Comparison of ENCODE assay signal across 19 cellular contexts in the genomic region with DNA sequence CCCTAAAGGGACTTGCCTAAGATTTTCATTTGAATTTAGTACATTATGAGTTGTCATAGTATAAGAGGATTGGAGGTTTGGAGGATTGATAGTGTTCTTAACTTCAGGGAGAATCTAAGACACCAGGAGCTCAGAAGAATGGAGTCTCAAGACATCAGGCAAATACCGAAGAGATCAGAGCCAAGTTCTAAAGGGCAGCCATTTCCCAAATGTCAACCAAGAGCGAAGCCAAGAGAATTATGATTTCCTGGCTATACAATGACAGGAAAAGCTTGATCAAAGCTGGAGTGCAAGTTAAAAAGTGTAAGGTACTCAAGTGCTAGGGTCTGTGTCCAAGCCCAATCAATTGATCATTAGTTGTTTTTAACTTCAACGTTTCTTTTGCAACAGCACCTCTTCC.
A peak's percentile ranks its signal among the peaks of the same experiment; 100 is the strongest.
DNase-seq lines count a peak whose midpoint lies in the region; ATAC-seq and TF ChIP-seq lines count a peak whose summit lies in the region.
"Had no signal": no experiment of that assay in that cellular context is flagged by ENCODE, and none has a peak within 500 bp of the region (broad histone marks: within the 10 kb centered on the region; RNA-seq: fewer than 3 reads in every experiment).

No MANE protein-coding gene starts in this region.

- TF ChIP-seq POLR2A in esophagus squamous epithelium (IDR thresholded peaks at IDR 0.05), result no peak

- H3K9me3 ChIP-seq in left ventricle myocardium inferior (replicated peaks), result no peaks in the 10 kb centered on the region
- no peaks in the 10 kb centered on the region for H3K9me3 ChIP-seq in left lung
- no peaks in the 10 kb centered on the region for H3K9me3 ChIP-seq in osteoblast (ENCODE audit: low read depth, low read length)
- H3K9me3 ChIP-seq in esophagus squamous epithelium, result no peaks in the 10 kb centered on the region
- H3K9me3 ChIP-seq: Peyer's patch, SJSA1 had no signal

- whole genome bisulfite sequencing in esophagus squamous epithelium, 2 donors, result 49 to 71% methylated on average over 3 of the region's 3 CpGs

- no peak overlapping the region for H3K4me3 ChIP-seq in left ventricle myocardium inferior
- no peak overlapping the region for H3K4me3 ChIP-seq in left lung
- peak overlapping the region; percentile 60 for H3K4me3 ChIP-seq in osteoblast (ENCODE audit: insufficient read depth, low read length)
- H3K4me3 ChIP-seq in esophagus squamous epithelium, result no peak overlapping the region
- H3K4me3 ChIP-seq: GM23338, Peyer's patch, SJSA1 had no signal

- H2AFZ ChIP-seq in osteoblast (ENCODE audit: low read length), result no peak overlapping the region
- H2AFZ ChIP-seq: GM23338 had no signal

- H3K4me1 ChIP-seq in left ventricle myocardium inferior (peaks cover 22% of the 10 kb centered on the region), left lung (peaks cover under 1 to 19% of the 10 kb centered on the region in 2 donors), osteoblast (ENCODE audit: insufficient read depth, low read length) (peaks cover 56% of the 10 kb centered on the region), esophagus squamous epithelium (peaks cover 0 to 17% (median under 1%) of the 10 kb centered on the region in 3 donors)

- peaks cover 4% of the 10 kb centered on the region for H3K79me2 ChIP-seq in osteoblast (ENCODE audit: insufficient read depth, low read length)

- H3K27me3 ChIP-seq in left ventricle myocardium inferior (ENCODE audit: low read depth) (no peaks in the 10 kb centered on the region), left lung (no peaks in the 10 kb centered on the region), osteoblast (ENCODE audit: insufficient read depth, low read length) (no peaks in the 10 kb centered on the region), esophagus squamous epithelium (no peaks in the 10 kb centered on the region)
- H3K27me3 ChIP-seq: Peyer's patch, SJSA1 had no signal

- DNase-seq in left ventricle myocardium inferior (no peak), left cardiac atrium (no peak), left lung (no peak), osteoblast (ENCODE audit: insufficient read length, low spot score, missing footprints) (no peak), C1 segment of cervical spinal cord (lab: John Stamatoyannopoulos, UW) (no peak), esophagus squamous epithelium (lab: John Stamatoyannopoulos, UW) (no peak), left ventricle myocardium superior (no peak)
- DNase-seq: COR-L47, DMS 273 treated with DMSO at 0.1 percent for 48 hours, HCEC 1CT, MM.1S, NCI-H1092 treated with DMSO at 0.1 percent for 48 hours, NCI-H146, NCI-H2081 treated with DMSO at 0.1 percent for 48 hours, Peyer's patch had no signal

- TF ChIP-seq CTCF in left ventricle myocardium inferior (IDR thresholded peaks at IDR 0.05; ENCODE audit: borderline replicate concordance) (no peak), left lung (IDR thresholded peaks at IDR 0.05) (no peak), osteoblast (IDR thresholded peaks at IDR 0.05; ENCODE audit: extremely low read depth, low read depth, low read length) (no peak), esophagus squamous epithelium (IDR thresholded peaks at IDR 0.05) (no peak)

- H3K27ac ChIP-seq in left ventricle myocardium inferior (replicated peaks) (peak overlapping the region; percentile 71), left lung (peak overlapping the region; percentile 13 to 57), osteoblast (ENCODE audit: low read depth, low read length) (peak overlapping the region; percentile 93), esophagus squamous epithelium (peak overlapping the region in 1 of 4 donors; percentile 71)
- H3K27ac ChIP-seq: 22Rv1, Peyer's patch, SJSA1 had no signal

- no peaks in the 10 kb centered on the region for H4K20me1 ChIP-seq in osteoblast (ENCODE audit: insufficient read depth, low read length)

- H3K36me3 ChIP-seq in left ventricle myocardium inferior (no peaks in the 10 kb centered on the region), left lung (no peaks in the 10 kb centered on the region), osteoblast (ENCODE audit: insufficient read depth, low read length) (peaks cover 5% of the 10 kb centered on the region), esophagus squamous epithelium (no peaks in the 10 kb centered on the region)
- H3K36me3 ChIP-seq: Peyer's patch, SJSA1 had no signal

- ATAC-seq in left cardiac atrium (no peak), left lung (no peak), left ventricle myocardium superior (no peak), HG02840 (IDR thresholded peaks at IDR 0.05; ENCODE audit: low FRiP score, unreplicated experiment) (no peak)
- ATAC-seq: GM23338 had no signal

- H3K4me2 ChIP-seq in osteoblast (ENCODE audit: insufficient read depth, low read length), result peak overlapping the region; percentile 74
- H3K4me2 ChIP-seq: GM23338 had no signal

- intact Hi-C loops in left ventricle myocardium inferior (cut with micrococcal nuclease) (no loop called here), left cardiac atrium (cut with DNase I) (no loop called here), left lung (cut with DNase I) (no loop called here), esophagus squamous epithelium (cut with DNase I) (loop anchor here (5.0 kb wide), 1 partner anchor 77 kb away; no protein-coding TSS in a partner anchor), left ventricle myocardium superior (cut with micrococcal nuclease) (no loop called here)
